8 cellular contexts compared by ENCODE assay signal in genomic region chr6:43472515-43472914, GRCh38. TPM values are rescaled to one million over a fixed set of nuclear protein-coding genes. Genes with fewer than 3 reads are reported as not detected.
"Had no signal": no experiment of that assay in that cellular context is flagged by ENCODE, and none has a peak within 500 bp of the region (broad histone marks: within the 10 kb centered on the region; RNA-seq: fewer than 3 reads in every experiment).

No MANE protein-coding gene starts in this region.

- H3K9ac ChIP-seq: KMS-11 had no signal

- FAIRE-seq: HepG2, HTR-8/SVneo had no signal

- H3K27ac ChIP-seq: HL-60, KMS-11 had no signal

- DNase-seq: IMR-90, KBM-7, KG1 had no signal

- ATAC-seq: HepG2 had no signal

- H3K4me2 ChIP-seq: KMS-11 had no signal

RNA-seq across cellular contexts. Expression of gene DLK2, which starts 17.2 kb away (rescaled TPM):
- polyA plus RNA-seq: IgD-negative memory B cell had no signal

RNA-seq across cellular contexts. Expression of gene LRRC73, which starts 37.6 kb away (rescaled TPM):
- polyA plus RNA-seq: IgD-negative memory B cell had no signal
